16 cellular contexts compared by ENCODE assay signal in genomic region chr3:153372326-153372725, GRCh38.
A peak's percentile ranks its signal among the peaks of the same experiment; 100 is the strongest.
DNase-seq lines count a peak whose midpoint lies in the region; ATAC-seq and TF ChIP-seq lines count a peak whose summit lies in the region.
"Had no signal": no experiment of that assay in that cellular context is flagged by ENCODE, and none has a peak within 500 bp of the region (broad histone marks: within the 10 kb centered on the region; RNA-seq: fewer than 3 reads in every experiment).

No MANE protein-coding gene starts in this region.

- BruUV-seq in IMR-90 (replicated peaks; lab: Mats Ljungman, UMichigan) (no TSS peak), mammary epithelial cell (replicated peaks; lab: Mats Ljungman, UMichigan) (no TSS peak)

- no peaks in the 10 kb centered on the region for H3K9me3 ChIP-seq in IMR-90 (ENCODE audit: control insufficient read depth, insufficient read depth, low read length)
- no peaks in the 10 kb centered on the region for H3K9me3 ChIP-seq in mammary epithelial cell (replicated peaks; ENCODE audit: insufficient read depth, low read length)
- peaks cover 0 to 4% of the 10 kb centered on the region in 2 donors for H3K9me3 ChIP-seq in left lung
- H3K9me3 ChIP-seq: neutrophil, thoracic aorta had no signal

- no peak overlapping the region for H2AK5ac ChIP-seq in IMR-90 (ENCODE audit: low read depth, low read length)

- no peak overlapping the region for H3K4ac ChIP-seq in IMR-90 (ENCODE audit: low read depth, low read length)

- H2BK15ac ChIP-seq in IMR-90 (ENCODE audit: low read depth, low read length): no peak overlapping the region

- H3K79me2 ChIP-seq in mammary epithelial cell (ENCODE audit: insufficient read depth, low read length): no peaks in the 10 kb centered on the region

- no peak overlapping the region for H2BK5ac ChIP-seq in IMR-90 (ENCODE audit: low read depth, low read length, poor library complexity, severe bottlenecking)

- H3K14ac ChIP-seq in IMR-90 (replicated peaks; ENCODE audit: low read depth, low read length): no peak overlapping the region

- H3K27me3 Mint-ChIP-seq in nephron progenitor cell (ENCODE audit: low read depth, poor library complexity): no peaks in the 10 kb centered on the region
- H3K27me3 Mint-ChIP-seq: activated naive CD4-positive, alpha-beta T cell treated with anti-CD3 and anti-CD28 coated beads, Interleukin-2, amount 10 ng/mL, durations not matched to agents 7 days and 5 days; B cell had no signal

- ATAC-seq in IMR-90 (ENCODE audit: low read depth) (no peak), left lung (peak; percentile 88)

- H3K27ac ChIP-seq in IMR-90 (ENCODE audit: insufficient read depth, low read length): no peak overlapping the region
- no peak overlapping the region for H3K27ac ChIP-seq in mammary epithelial cell (ENCODE audit: insufficient read depth, low read depth, low read length)
- H3K27ac ChIP-seq in left lung: peak overlapping the region in 1 of 2 donors; percentile 26
- H3K27ac ChIP-seq: neutrophil, thoracic aorta, WERI-Rb-1 had no signal

- CTCF ChIA-PET in IMR-90 (lab: Yijun Ruan, JAX): no interaction called here
- CTCF ChIA-PET in mammary epithelial cell (lab: Charles Lee; ENCODE audit: low non-redundant PET): no interaction called here

- no peak overlapping the region for H3K4me3 Mint-ChIP-seq in nephron progenitor cell
- H3K4me3 Mint-ChIP-seq: activated naive CD4-positive, alpha-beta T cell treated with anti-CD3 and anti-CD28 coated beads, Interleukin-2, amount 10 ng/mL, durations not matched to agents 7 days and 5 days; B cell had no signal

- no peak overlapping the region for H2BK120ac ChIP-seq in IMR-90 (ENCODE audit: low read depth, low read length)

- H4K91ac ChIP-seq in IMR-90 (ENCODE audit: insufficient read depth, low read depth, low read length): no peak overlapping the region

- DNase-seq in AG08395 (ENCODE audit: low spot score) (peak; percentile 36), IMR-90 (peak; percentile 53), mammary epithelial cell (peak; percentile 79), left lung (no peak), NCI-H345 (lab: John Stamatoyannopoulos, UW) (no peak), globus pallidus (ENCODE audit: low spot score) (no peak), NOMO-1 treated with DMSO at 0.1 percent for 48 hours (lab: John Stamatoyannopoulos, UW; ENCODE audit: unreplicated experiment) (no peak), nephron progenitor cell (no peak)
- DNase-seq: activated naive CD4-positive, alpha-beta T cell treated with anti-CD3 and anti-CD28 coated beads, Interleukin-2, amount 10 ng/mL, durations not matched to agents 7 days and 5 days; caudate nucleus; mesenchymal stem cell; NCI-H1092 treated with DMSO at 0.1 percent for 48 hours; WERI-Rb-1 had no signal

- TF ChIP-seq CTCF in IMR-90 (conservative IDR thresholded peaks at IDR 0.05; ENCODE audit: low read depth, low read length) (no peak), mammary epithelial cell (conservative IDR thresholded peaks at IDR 0.05 in 1 of 2, IDR thresholded peaks at IDR 0.05 in 1 of 2; ENCODE audit: extremely low read depth in 1 of 2, insufficient read depth in 1 of 2, low read depth in 1 of 2, low read length in 2 of 2) (no peak), left lung (IDR thresholded peaks at IDR 0.05) (no peak), nephron progenitor cell (IDR thresholded peaks at IDR 0.05) (no peak)

- no peak overlapping the region for H4K5ac ChIP-seq in IMR-90 (ENCODE audit: low read depth, low read length)

- dilution Hi-C loops in IMR-90 (cut with HindIII; ENCODE audit: low sequenced_read_pairs, unreplicated experiment): no loop called here
- dilution Hi-C loops in mammary epithelial cell (cut with HindIII; ENCODE audit: low sequenced_read_pairs): no loop called here

- no peak overlapping the region for H3K4me3 ChIP-seq in IMR-90 (ENCODE audit: insufficient read depth, low read depth, low read length)
- no peak overlapping the region for H3K4me3 ChIP-seq in mammary epithelial cell (replicated peaks in 1 of 3; ENCODE audit: insufficient read depth in 1 of 3, low read depth in 2 of 3, low read length in 3 of 3)
- H3K4me3 ChIP-seq in left lung: no peak overlapping the region
- H3K4me3 ChIP-seq: thoracic aorta had no signal

- H3K56ac ChIP-seq in IMR-90 (ENCODE audit: extremely low read depth, insufficient read depth, low read length): no peak overlapping the region

- H3K36me3 Mint-ChIP-seq in nephron progenitor cell (ENCODE audit: low read depth): no peaks in the 10 kb centered on the region
- H3K36me3 Mint-ChIP-seq: activated naive CD4-positive, alpha-beta T cell treated with anti-CD3 and anti-CD28 coated beads, Interleukin-2, amount 10 ng/mL, durations not matched to agents 7 days and 5 days had no signal

- no peaks in the 10 kb centered on the region for H3K27me3 ChIP-seq in IMR-90 (ENCODE audit: control insufficient read depth, insufficient read depth, low read length)
- H3K27me3 ChIP-seq in mammary epithelial cell (ENCODE audit: insufficient read depth, low read length): no peaks in the 10 kb centered on the region
- no peaks in the 10 kb centered on the region for H3K27me3 ChIP-seq in left lung
- H3K27me3 ChIP-seq: neutrophil had no signal

- intact Hi-C loops in IMR-90 (cut with micrococcal nuclease): no loop called here
- intact Hi-C loops in mammary epithelial cell (cut with micrococcal nuclease): no loop called here
- intact Hi-C loops in left lung (cut with DNase I): no loop called here

- H2BK20ac ChIP-seq in IMR-90 (ENCODE audit: low read depth, low read length): no peak overlapping the region

- no peak overlapping the region for H3K18ac ChIP-seq in IMR-90 (ENCODE audit: low read depth, low read length)

- in situ Hi-C loops in IMR-90 (cut with MboI; ENCODE audit: low sequenced_read_pairs): no loop called here
- in situ Hi-C loops in mammary epithelial cell (cut with MboI; ENCODE audit: low sequenced_read_pairs in 2 of 2): no loop called here

- POLR2A ChIA-PET in IMR-90 (lab: Charles Lee; ENCODE audit: unreplicated experiment): no interaction called here

- peaks cover 24% of the 10 kb centered on the region for H3K9me3 Mint-ChIP-seq in nephron progenitor cell

- H3K4me1 Mint-ChIP-seq in nephron progenitor cell: no peaks in the 10 kb centered on the region
- H3K4me1 Mint-ChIP-seq: activated naive CD4-positive, alpha-beta T cell treated with anti-CD3 and anti-CD28 coated beads, Interleukin-2, amount 10 ng/mL, durations not matched to agents 7 days and 5 days had no signal

- no peak overlapping the region for H2AK9ac ChIP-seq in IMR-90 (replicated peaks; ENCODE audit: low read depth, low read length, poor library complexity)

- H3K27ac Mint-ChIP-seq in nephron progenitor cell: no peak overlapping the region
- H3K27ac Mint-ChIP-seq: activated naive CD4-positive, alpha-beta T cell treated with anti-CD3 and anti-CD28 coated beads, Interleukin-2, amount 10 ng/mL, durations not matched to agents 7 days and 5 days; B cell had no signal

- H3K9ac ChIP-seq in IMR-90 (ENCODE audit: low read depth, low read length) (no peak overlapping the region), mammary epithelial cell (ENCODE audit: insufficient read depth, low read length) (no peak overlapping the region)

- H3K23ac ChIP-seq in IMR-90 (ENCODE audit: low read depth, low read length): no peak overlapping the region

- no peaks in the 10 kb centered on the region for H3K79me1 ChIP-seq in IMR-90 (ENCODE audit: low read depth in 1 of 2, low read length in 2 of 2)

- no peak overlapping the region for H2AFZ ChIP-seq in IMR-90 (replicated peaks; ENCODE audit: low read length, poor library complexity)
- H2AFZ ChIP-seq in mammary epithelial cell (ENCODE audit: low read depth, low read length): no peak overlapping the region

- H3K36me3 ChIP-seq in IMR-90 (ENCODE audit: control insufficient read depth, insufficient read depth, low read length) (no peaks in the 10 kb centered on the region), mammary epithelial cell (ENCODE audit: insufficient read depth, low read length) (no peaks in the 10 kb centered on the region), left lung (no peaks in the 10 kb centered on the region)
- H3K36me3 ChIP-seq: neutrophil, thoracic aorta, WERI-Rb-1 had no signal

- TF ChIP-seq RAD21 in IMR-90 (IDR thresholded peaks at IDR 0.05; ENCODE audit: low read length): no peak

- H4K8ac ChIP-seq in IMR-90 (ENCODE audit: low read depth in 2 of 2, low read length in 2 of 2): no peak overlapping the region

- H3K4me2 ChIP-seq in IMR-90 (ENCODE audit: low read depth, low read length) (no peak overlapping the region), mammary epithelial cell (ENCODE audit: insufficient read depth, low read depth, low read length) (no peak overlapping the region)

- no peaks in the 10 kb centered on the region for H4K20me1 ChIP-seq in IMR-90 (ENCODE audit: insufficient read depth, low read length)
- H4K20me1 ChIP-seq in mammary epithelial cell (ENCODE audit: insufficient read depth, low read length): no peaks in the 10 kb centered on the region

- H3K9me1 ChIP-seq in IMR-90 (ENCODE audit: insufficient read depth, low read length): no peaks in the 10 kb centered on the region

- TF ChIP-seq POLR2A in IMR-90 (IDR thresholded peaks at IDR 0.05; ENCODE audit: low read depth, low read length): no peak

- H3K4me1 ChIP-seq in IMR-90 (ENCODE audit: control insufficient read depth, insufficient read depth, low read length) (no peaks in the 10 kb centered on the region), mammary epithelial cell (ENCODE audit: insufficient read depth, low read length) (peaks cover 3% of the 10 kb centered on the region), left lung (peaks cover 0 to 12% of the 10 kb centered on the region in 2 donors)

- 66% methylated on average over 4 of the region's 5 CpGs; no CpG with 5 or more reads in 1 of the 2 experiments for WGBS in IMR-90 (ENCODE audit: extremely low coverage in 2 of 2, insufficient read length in 1 of 2), 2 experiments
- 53% methylated on average over 5 of the region's 5 CpGs for WGBS in mammary epithelial cell (ENCODE audit: low coverage, missing lambda C conversion rate)

TF ChIP-seq in IMR-90, 13 proteins besides CTCF, POLR2A, EP300 and RAD21:
- TF ChIP-seq CEBPB (IDR thresholded peaks at IDR 0.05; ENCODE audit: low read depth, low read length): peak; percentile 92
- no peak for TF ChIP-seq CHD1 (IDR thresholded peaks at IDR 0.05; ENCODE audit: low read depth, low read length)

Comparison
In these comparisons a context has a peak if more than half of its experiments do, and no peak if none do; other contexts are left out.
1. DNase-seq: peak in AG08395 (single experiment), IMR-90 (single experiment) and mammary epithelial cell (single experiment); none in left lung (0 of 2), NCI-H345 (single experiment), globus pallidus (single experiment), NOMO-1 treated with DMSO at 0.1 percent for 48 hours (single experiment) and nephron progenitor cell (single experiment).